In genomic region chr9:3741729-3742128, GRCh38 we compare ENCODE assay signal across 26 cellular contexts.
"Had no signal": no experiment of that assay in that cellular context is flagged by ENCODE, and none has a peak within 500 bp of the region (broad histone marks: within the 10 kb centered on the region; RNA-seq: fewer than 3 reads in every experiment).

No MANE protein-coding gene starts in this region.

- H3K4me1 ChIP-seq: psoas muscle, right atrium auricular region, upper lobe of left lung had no signal

- H3K27ac ChIP-seq: ovary, psoas muscle, right atrium auricular region, upper lobe of left lung had no signal

- H3K9me3 ChIP-seq: breast epithelium, mucosa of descending colon, ovary, psoas muscle, right atrium auricular region, upper lobe of left lung had no signal

- H3K27me3 ChIP-seq: breast epithelium, ovary, right atrium auricular region, upper lobe of left lung had no signal

- DNase-seq: activated B cell treated with CpG ODN at 0.5 μM for 24 hours; activated CD4-positive, alpha-beta T cell treated with anti-CD3 and anti-CD28 coated beads for 36 hours; activated CD4-positive, alpha-beta T cell treated with anti-CD3 and anti-CD28 coated beads, Interleukin-2, amount 50 U/mL, for 4 hours; activated CD8-positive, alpha-beta memory T cell treated with anti-CD3 and anti-CD28 coated beads for 24 hours; activated CD8-positive, alpha-beta memory T cell treated with anti-CD3 and anti-CD28 coated beads, Interleukin-2, amount 50 U/mL, for 4 hours; activated naive CD4-positive, alpha-beta T cell treated with Interleukin-2 at 50 U/mL for 16 hours; activated naive CD8-positive, alpha-beta T cell treated with anti-CD3 and anti-CD28 coated beads for 36 hours; activated T-cell treated with anti-CD3 and anti-CD28 coated beads, Interleukin-2, amount 50 U/mL, for 4 hours; cerebellar nuclear complex; cortex of kidney; foreskin fibroblast; immature natural killer cell; mucosa of descending colon; ovary; psoas muscle; stimulated activated CD4-positive, alpha-beta T cell treated with anti-CD3 and anti-CD28 coated beads, Interleukin-12 subunit alpha, Interleukin-12 subunit beta, amount 100 ng/mL, for 4 hours; stimulated activated CD4-positive, alpha-beta T cell treated with anti-CD3 and anti-CD28 coated beads, Interleukin-4, amount 100 ng/mL, for 4 hours; stimulated activated naive CD8-positive, alpha-beta T cell treated with anti-CD3 and anti-CD28 coated beads, Interleukin-15, Interleukin-2, amounts not matched to agents 100 U/mL and 50 U/mL, for 24 hours; T1000; upper lobe of left lung had no signal

- H3K4me3 Mint-ChIP-seq: activated B cell treated with CpG ODN at 0.5 μM for 24 hours; activated CD4-positive, alpha-beta T cell treated with anti-CD3 and anti-CD28 coated beads for 36 hours; activated naive CD8-positive, alpha-beta T cell treated with anti-CD3 and anti-CD28 coated beads for 36 hours; activated T-cell treated with anti-CD3 and anti-CD28 coated beads, Interleukin-2, amount 50 U/mL, for 4 hours; immature natural killer cell; memory B cell; T-helper 1 cell treated with Interleukin-12 subunit alpha and Interleukin-12 subunit beta and Interleukin-4 antibody, amounts not matched to agents 30 μg/mL and 1 μg/mL, for 36 hours had no signal

- H3K9me3 Mint-ChIP-seq: activated B cell treated with CpG ODN at 0.5 μM for 24 hours; activated T-cell treated with anti-CD3 and anti-CD28 coated beads, Interleukin-2, amount 50 U/mL, for 4 hours; immature natural killer cell; memory B cell had no signal

- ATAC-seq: activated CD4-positive, alpha-beta T cell treated with anti-CD3 and anti-CD28 coated beads for 36 hours; activated T-cell treated with anti-CD3 and anti-CD28 coated beads, Interleukin-2, amount 50 U/mL, for 4 hours; mucosa of descending colon; psoas muscle; stimulated activated naive CD8-positive, alpha-beta T cell treated with anti-CD3 and anti-CD28 coated beads, Interleukin-15, Interleukin-2, amounts not matched to agents 100 U/mL and 50 U/mL, for 24 hours had no signal

- H3K36me3 Mint-ChIP-seq: immature natural killer cell, memory B cell had no signal

- H3K36me3 ChIP-seq: breast epithelium, ovary, right atrium auricular region, upper lobe of left lung had no signal

- FAIRE-seq: astrocyte, endometrium had no signal

- H3K4me1 Mint-ChIP-seq: activated B cell treated with CpG ODN at 0.5 μM for 24 hours, immature natural killer cell had no signal

- H3K4me3 ChIP-seq: breast epithelium, mucosa of descending colon, ovary, psoas muscle, right atrium auricular region, upper lobe of left lung had no signal

- H3K27ac Mint-ChIP-seq: activated B cell treated with CpG ODN at 0.5 μM for 24 hours; activated CD4-positive, alpha-beta T cell treated with anti-CD3 and anti-CD28 coated beads for 36 hours; activated naive CD8-positive, alpha-beta T cell treated with anti-CD3 and anti-CD28 coated beads for 36 hours; immature natural killer cell; memory B cell; T-helper 1 cell treated with Interleukin-12 subunit alpha and Interleukin-12 subunit beta and Interleukin-4 antibody, amounts not matched to agents 30 μg/mL and 1 μg/mL, for 36 hours had no signal
